34 cellular contexts compared by ENCODE assay signal in the genomic region with DNA sequence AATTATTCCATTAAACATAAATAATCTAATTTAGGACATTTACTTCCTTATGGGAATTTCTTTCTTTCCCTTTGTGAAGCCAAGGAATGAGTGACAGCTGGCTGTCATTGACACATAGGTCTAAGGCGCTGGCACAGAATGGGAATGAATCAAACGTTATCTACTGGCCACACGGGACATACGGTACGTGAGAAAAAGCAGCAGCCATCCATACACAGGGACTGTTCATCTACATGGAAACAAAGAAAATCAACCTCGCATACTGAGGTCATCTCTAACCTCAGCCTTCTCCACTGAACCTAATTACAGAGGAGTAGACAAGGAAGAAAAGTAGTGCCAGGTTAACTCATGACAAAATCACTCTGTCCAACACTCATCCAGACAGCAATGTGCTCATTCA.
DNase-seq lines count a peak whose midpoint lies in the region; ATAC-seq and TF ChIP-seq lines count a peak whose summit lies in the region.
"Had no signal": no experiment of that assay in that cellular context is flagged by ENCODE, and none has a peak within 500 bp of the region (broad histone marks: within the 10 kb centered on the region; RNA-seq: fewer than 3 reads in every experiment).

No MANE protein-coding gene starts in this region.

- H4K91ac ChIP-seq in IMR-90 (ENCODE audit: insufficient read depth, low read depth, low read length) = no peak overlapping the region

- H3K56ac ChIP-seq in IMR-90 (ENCODE audit: extremely low read depth, insufficient read depth, low read length) = no peak overlapping the region

- H2AFZ ChIP-seq in IMR-90 (replicated peaks; ENCODE audit: low read length, poor library complexity) = no peak overlapping the region

- H3K4ac ChIP-seq in IMR-90 (ENCODE audit: low read depth, low read length) = no peak overlapping the region

- H3K18ac ChIP-seq in IMR-90 (ENCODE audit: low read depth, low read length) = no peak overlapping the region

- H3K4me3 Mint-ChIP-seq in glutamatergic neuron (ENCODE audit: unreplicated experiment) = no peak overlapping the region
- no peak overlapping the region for H3K4me3 Mint-ChIP-seq in activated CD8-positive, alpha-beta memory T cell treated with anti-CD3 and anti-CD28 coated beads, Interleukin-2, amount 10 ng/mL, durations not matched to agents 7 days and 5 days
- no peak overlapping the region for H3K4me3 Mint-ChIP-seq in CD8-positive, alpha-beta memory T cell
- H3K4me3 Mint-ChIP-seq: B cell; CD14-positive monocyte; CD4-positive, alpha-beta memory T cell; CD4-positive, alpha-beta T cell; CD4-positive, CD25-positive, alpha-beta regulatory T cell; CD8-positive, alpha-beta T cell had no signal

- no peak overlapping the region for H3K23ac ChIP-seq in IMR-90 (ENCODE audit: low read depth, low read length)

- H2BK5ac ChIP-seq in IMR-90 (ENCODE audit: low read depth, low read length, poor library complexity, severe bottlenecking) = no peak overlapping the region

- no peak overlapping the region for H3K4me3 ChIP-seq in right cardiac atrium (ENCODE audit: low read length)
- no peak overlapping the region for H3K4me3 ChIP-seq in IMR-90 (ENCODE audit: insufficient read depth, low read depth, low read length)
- no peak overlapping the region for H3K4me3 ChIP-seq in CD8-positive, alpha-beta memory T cell (ENCODE audit: low read length)
- H3K4me3 ChIP-seq: A549; BLaER1; BLaER1 treated with 17β-estradiol and CSF1 and Interleukin-3, amounts not matched to agents 10 nM and 100 nM had no signal

- no peak for TF ChIP-seq RAD21 in IMR-90 (IDR thresholded peaks at IDR 0.05; ENCODE audit: low read length)

- DNase-seq in right cardiac atrium (no peak), left ventricle myocardium superior (no peak), IMR-90 (no peak), glutamatergic neuron (no peak), kidney tubule cell (ENCODE audit: low spot score) (peak; percentile 17), HPDE6-E6E7 (ENCODE audit: extremely low spot score) (no peak)
- DNase-seq in activated CD8-positive, alpha-beta memory T cell treated with anti-CD3 and anti-CD28 coated beads, Interleukin-2, amount 10 ng/mL, durations not matched to agents 7 days and 5 days = no peak
- DNase-seq in CD8-positive, alpha-beta memory T cell = no peak
- DNase-seq: 8988T; ACHN; AML-193; BE2C; C1 segment of cervical spinal cord; Caco-2; Calu3; CD4-positive, alpha-beta memory T cell; CD4-positive, alpha-beta T cell; CD4-positive, CD25-positive, alpha-beta regulatory T cell; CD8-positive, alpha-beta T cell; COR-L47; DMS 273 treated with DMSO at 0.1 percent for 48 hours; DMS153; DMS53; DMS79; DMS79 treated with DMSO at 0.1 percent for 48 hours; DND-41; EL had no signal

- H4K20me1 ChIP-seq in IMR-90 (ENCODE audit: insufficient read depth, low read length) = no peaks in the 10 kb centered on the region
- H4K20me1 ChIP-seq: BLaER1; BLaER1 treated with 17β-estradiol and CSF1 and Interleukin-3, amounts not matched to agents 10 nM and 100 nM had no signal

- H3K4me1 ChIP-seq in right cardiac atrium (ENCODE audit: control insufficient read depth, insufficient read depth, low read length) (peaks cover 3% of the 10 kb centered on the region), IMR-90 (ENCODE audit: control insufficient read depth, insufficient read depth, low read length) (no peaks in the 10 kb centered on the region)
- no peaks in the 10 kb centered on the region for H3K4me1 ChIP-seq in CD8-positive, alpha-beta memory T cell (ENCODE audit: insufficient read depth, low read length)
- H3K4me1 ChIP-seq: A549; BE2C; BLaER1; BLaER1 treated with 17β-estradiol and CSF1 and Interleukin-3, amounts not matched to agents 10 nM and 100 nM; Caco-2 had no signal

- H3K36me3 Mint-ChIP-seq in glutamatergic neuron (ENCODE audit: unreplicated experiment) = no peaks in the 10 kb centered on the region
- H3K36me3 Mint-ChIP-seq in activated CD8-positive, alpha-beta memory T cell treated with anti-CD3 and anti-CD28 coated beads, Interleukin-2, amount 10 ng/mL, durations not matched to agents 7 days and 5 days = no peaks in the 10 kb centered on the region
- H3K36me3 Mint-ChIP-seq in CD8-positive, alpha-beta memory T cell = no peaks in the 10 kb centered on the region
- H3K36me3 Mint-ChIP-seq: CD14-positive monocyte; CD4-positive, alpha-beta memory T cell; CD4-positive, CD25-positive, alpha-beta regulatory T cell; CD8-positive, alpha-beta T cell had no signal

- TF ChIP-seq CTCF in IMR-90 (conservative IDR thresholded peaks at IDR 0.05; ENCODE audit: low read depth, low read length) (no peak), glutamatergic neuron (IDR thresholded peaks at IDR 0.05; ENCODE audit: partially characterized antibody, unreplicated experiment) (no peak)

- no peaks in the 10 kb centered on the region; the same call in 1 of the 2 replicates for H3K36me3 ChIP-seq in IMR-90 (ENCODE audit: control insufficient read depth, insufficient read depth, low read length)
- no peaks in the 10 kb centered on the region for H3K36me3 ChIP-seq in CD8-positive, alpha-beta memory T cell (ENCODE audit: insufficient read depth, low read length)
- H3K36me3 ChIP-seq: BE2C; BLaER1; BLaER1 treated with 17β-estradiol and CSF1 and Interleukin-3, amounts not matched to agents 10 nM and 100 nM had no signal

- BruUV-seq in IMR-90 (replicated peaks; lab: Mats Ljungman, UMichigan) = no TSS peak

- H3K9ac ChIP-seq in IMR-90 (ENCODE audit: low read depth, low read length) = no peak overlapping the region
- H3K9ac ChIP-seq: BLaER1; BLaER1 treated with 17β-estradiol and CSF1 and Interleukin-3, amounts not matched to agents 10 nM and 100 nM had no signal

- POLR2A ChIA-PET in IMR-90 (lab: Charles Lee; ENCODE audit: unreplicated experiment) = no interaction called here
- POLR2A ChIA-PET in CD8-positive, alpha-beta memory T cell (lab: Charles Lee) = no interaction called here

- no peaks in the 10 kb centered on the region for H3K27me3 ChIP-seq in right cardiac atrium (ENCODE audit: control insufficient read depth, insufficient read depth)
- H3K27me3 ChIP-seq in IMR-90 (ENCODE audit: control insufficient read depth, insufficient read depth, low read length) = no peaks in the 10 kb centered on the region
- no peaks in the 10 kb centered on the region for H3K27me3 ChIP-seq in CD8-positive, alpha-beta memory T cell (ENCODE audit: insufficient read depth, low read length, poor library complexity, severe bottlenecking)
- H3K27me3 ChIP-seq: BE2C; BLaER1; BLaER1 treated with 17β-estradiol and CSF1 and Interleukin-3, amounts not matched to agents 10 nM and 100 nM had no signal

- dilution Hi-C loops in IMR-90 (cut with HindIII; ENCODE audit: low sequenced_read_pairs, unreplicated experiment) = no loop called here

- no peak overlapping the region for H3K27ac ChIP-seq in right cardiac atrium (ENCODE audit: low read length)
- H3K27ac ChIP-seq in IMR-90 (ENCODE audit: insufficient read depth, low read length) = no peak overlapping the region
- H3K27ac ChIP-seq in CD8-positive, alpha-beta memory T cell (ENCODE audit: low read depth, low read length) = no peak overlapping the region
- H3K27ac ChIP-seq: 22Rv1; A549; BLaER1; BLaER1 treated with 17β-estradiol and CSF1 and Interleukin-3, amounts not matched to agents 10 nM and 100 nM; C4-2B had no signal

- CTCF ChIA-PET in IMR-90 (lab: Yijun Ruan, JAX) = interaction anchor here (3.0 kb wide), 1 partner anchor 122 kb away, joined by 8 read pairs; no protein-coding TSS in a partner anchor
- CTCF ChIA-PET in activated CD8-positive, alpha-beta memory T cell treated with anti-CD3 and anti-CD28 coated beads, Interleukin-2, amount 10 ng/mL, durations not matched to agents 7 days and 5 days (lab: Charles Lee) = no interaction called here
- CTCF ChIA-PET in CD8-positive, alpha-beta memory T cell (lab: Charles Lee) = no interaction called here

- WGBS in right cardiac atrium = 48% methylated on average over 6 of the region's 6 CpGs
- WGBS in IMR-90 (ENCODE audit: extremely low coverage in 2 of 2, insufficient read length in 1 of 2), 2 experiments = no CpG with 5 or more reads among the region's 6 CpGs

- no peaks in the 10 kb centered on the region for H3K79me1 ChIP-seq in IMR-90 (ENCODE audit: low read depth in 1 of 2, low read length in 2 of 2)

- TF ChIP-seq POLR2A in IMR-90 (IDR thresholded peaks at IDR 0.05; ENCODE audit: low read depth, low read length) = no peak

- intact Hi-C loops in right cardiac atrium (cut with DNase I) (loop anchor here in 1 of 4 donors (5.0 kb wide), 1 partner anchor 298 kb away; no protein-coding TSS in a partner anchor), left ventricle myocardium superior (cut with micrococcal nuclease) (no loop called here), IMR-90 (cut with micrococcal nuclease) (no loop called here)

- no peaks in the 10 kb centered on the region for H3K9me3 Mint-ChIP-seq in glutamatergic neuron (ENCODE audit: unreplicated experiment)
- no peaks in the 10 kb centered on the region for H3K9me3 Mint-ChIP-seq in activated CD8-positive, alpha-beta memory T cell treated with anti-CD3 and anti-CD28 coated beads, Interleukin-2, amount 10 ng/mL, durations not matched to agents 7 days and 5 days (ENCODE audit: low read depth)
- no peaks in the 10 kb centered on the region for H3K9me3 Mint-ChIP-seq in CD8-positive, alpha-beta memory T cell
- H3K9me3 Mint-ChIP-seq: CD14-positive monocyte; CD8-positive, alpha-beta T cell had no signal

- peaks cover 4% of the 10 kb centered on the region for H3K4me1 Mint-ChIP-seq in glutamatergic neuron (ENCODE audit: low read depth, unreplicated experiment)
- no peaks in the 10 kb centered on the region for H3K4me1 Mint-ChIP-seq in activated CD8-positive, alpha-beta memory T cell treated with anti-CD3 and anti-CD28 coated beads, Interleukin-2, amount 10 ng/mL, durations not matched to agents 7 days and 5 days
- H3K4me1 Mint-ChIP-seq in CD8-positive, alpha-beta memory T cell = no peaks in the 10 kb centered on the region
- H3K4me1 Mint-ChIP-seq: B cell; CD14-positive monocyte; CD4-positive, alpha-beta memory T cell; CD4-positive, CD25-positive, alpha-beta regulatory T cell had no signal

- H3K4me2 ChIP-seq in IMR-90 (ENCODE audit: low read depth, low read length) = no peak overlapping the region
- H3K4me2 ChIP-seq: A549; BLaER1; BLaER1 treated with 17β-estradiol and CSF1 and Interleukin-3, amounts not matched to agents 10 nM and 100 nM had no signal

- H3K27ac Mint-ChIP-seq in glutamatergic neuron (ENCODE audit: unreplicated experiment) = peak overlapping the region; percentile 10
- no peak overlapping the region for H3K27ac Mint-ChIP-seq in activated CD8-positive, alpha-beta memory T cell treated with anti-CD3 and anti-CD28 coated beads, Interleukin-2, amount 10 ng/mL, durations not matched to agents 7 days and 5 days
- no peak overlapping the region for H3K27ac Mint-ChIP-seq in CD8-positive, alpha-beta memory T cell
- H3K27ac Mint-ChIP-seq: B cell; CD14-positive monocyte; CD4-positive, alpha-beta memory T cell; CD4-positive, alpha-beta T cell; CD4-positive, CD25-positive, alpha-beta regulatory T cell; CD8-positive, alpha-beta T cell had no signal

- H3K14ac ChIP-seq in IMR-90 (replicated peaks; ENCODE audit: low read depth, low read length) = no peak overlapping the region

- H2AK5ac ChIP-seq in IMR-90 (ENCODE audit: low read depth, low read length) = no peak overlapping the region

- no peaks in the 10 kb centered on the region for H3K9me1 ChIP-seq in IMR-90 (ENCODE audit: insufficient read depth, low read length)

- ATAC-seq in right cardiac atrium = peak; percentile 47 to 68
- ATAC-seq in left ventricle myocardium superior = no peak
- ATAC-seq in IMR-90 (ENCODE audit: low read depth) = no peak
- no peak for ATAC-seq in activated CD8-positive, alpha-beta memory T cell treated with anti-CD3 and anti-CD28 coated beads, Interleukin-2, amount 10 ng/mL, durations not matched to agents 7 days and 5 days
- ATAC-seq: A549; CD8-positive, alpha-beta T cell had no signal

- H3K9me3 ChIP-seq in right cardiac atrium (ENCODE audit: control insufficient read depth, low read length) (no peaks in the 10 kb centered on the region), IMR-90 (ENCODE audit: control insufficient read depth, insufficient read depth, low read length) (no peaks in the 10 kb centered on the region)
- H3K9me3 ChIP-seq in CD8-positive, alpha-beta memory T cell (ENCODE audit: low read length) = no peaks in the 10 kb centered on the region
- H3K9me3 ChIP-seq: A549; BE2C; BLaER1; BLaER1 treated with 17β-estradiol and CSF1 and Interleukin-3, amounts not matched to agents 10 nM and 100 nM; Caco-2 had no signal

- 0 out of 3 replicates have a peak overlapping the region, but pooled peaks have one; percentile 31 for H2BK15ac ChIP-seq in IMR-90 (ENCODE audit: low read depth, low read length)

- no peak overlapping the region; the same call in 1 of the 2 replicates for H2BK20ac ChIP-seq in IMR-90 (ENCODE audit: low read depth, low read length)

- H3K27me3 Mint-ChIP-seq in glutamatergic neuron (ENCODE audit: unreplicated experiment) = peaks cover 2% of the 10 kb centered on the region
- H3K27me3 Mint-ChIP-seq in activated CD8-positive, alpha-beta memory T cell treated with anti-CD3 and anti-CD28 coated beads, Interleukin-2, amount 10 ng/mL, durations not matched to agents 7 days and 5 days = no peaks in the 10 kb centered on the region
- H3K27me3 Mint-ChIP-seq in CD8-positive, alpha-beta memory T cell = peaks cover 0 to 2% of the 10 kb centered on the region in 2 donors
- H3K27me3 Mint-ChIP-seq: B cell; CD4-positive, CD25-positive, alpha-beta regulatory T cell had no signal

- in situ Hi-C loops in IMR-90 (cut with MboI; ENCODE audit: low sequenced_read_pairs) = no loop called here

- H2BK120ac ChIP-seq in IMR-90 (ENCODE audit: low read depth, low read length) = no peak overlapping the region

- no peak overlapping the region for H4K5ac ChIP-seq in IMR-90 (ENCODE audit: low read depth, low read length)

- H4K8ac ChIP-seq in IMR-90 (ENCODE audit: low read depth in 2 of 2, low read length in 2 of 2) = no peak overlapping the region

- H2AK9ac ChIP-seq in IMR-90 (replicated peaks; ENCODE audit: low read depth, low read length, poor library complexity) = no peak overlapping the region

Comparison
In these comparisons a context has a peak if more than half of its experiments do, and no peak if none do; other contexts are left out.
1. ATAC-seq: peak in right cardiac atrium (2 of 2); none in left ventricle myocardium superior (single experiment), IMR-90 (single experiment) and activated CD8-positive, alpha-beta memory T cell treated with anti-CD3 and anti-CD28 coated beads, Interleukin-2, amount 10 ng/mL, durations not matched to agents 7 days and 5 days (single experiment).